ENCODE assay signal across 1 cellular context in the genomic region with DNA sequence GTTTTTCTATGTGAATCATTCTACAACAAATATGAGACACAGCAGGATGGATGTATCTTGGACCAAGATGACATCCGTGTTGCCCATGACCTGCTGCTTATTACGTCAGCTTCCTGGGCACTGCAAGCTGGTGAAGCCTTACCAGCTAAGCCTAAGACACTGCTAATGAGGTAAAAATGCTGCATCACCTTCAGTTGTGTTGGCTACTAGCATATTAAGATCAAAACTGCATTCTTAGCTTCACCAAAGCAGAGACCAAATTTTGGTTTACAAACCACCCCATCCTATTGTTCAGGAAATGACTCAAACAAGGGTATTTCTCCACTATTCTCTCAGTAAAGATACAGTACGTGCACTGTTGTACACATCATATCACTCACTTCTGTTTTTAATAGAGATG.
TF ChIP-seq lines count a peak whose summit lies in the region.

No MANE protein-coding gene starts in this region.

TF ChIP-seq in A549, 52 proteins besides CTCF, POLR2A, EP300 and RAD21 (continued from another document):
- TF ChIP-seq ZSCAN20 (CRISPR knock-in tag; IDR thresholded peaks at IDR 0.05) = 0 out of 2 replicates have a peak, but pooled peaks have one; percentile 14
- TF ChIP-seq REST (IDR thresholded peaks at IDR 0.05) = no peak
- TF ChIP-seq ZFP36 (IDR thresholded peaks at IDR 0.05; ENCODE audit: borderline replicate concordance, partially characterized antibody) = no peak
- peak; percentile 89 for TF ChIP-seq MAFK (IDR thresholded peaks at IDR 0.05; ENCODE audit: partially characterized antibody)
- no peak for TF ChIP-seq CHD4 (IDR thresholded peaks at IDR 0.05; ENCODE audit: borderline replicate concordance)
- TF ChIP-seq SMC3 (IDR thresholded peaks at IDR 0.05) = no peak
- TF ChIP-seq ELK1 (IDR thresholded peaks at IDR 0.05; ENCODE audit: low read depth, low read length) = no peak
TF ChIP-seq in A549: peak in this region for 11.
